In the genomic region with DNA sequence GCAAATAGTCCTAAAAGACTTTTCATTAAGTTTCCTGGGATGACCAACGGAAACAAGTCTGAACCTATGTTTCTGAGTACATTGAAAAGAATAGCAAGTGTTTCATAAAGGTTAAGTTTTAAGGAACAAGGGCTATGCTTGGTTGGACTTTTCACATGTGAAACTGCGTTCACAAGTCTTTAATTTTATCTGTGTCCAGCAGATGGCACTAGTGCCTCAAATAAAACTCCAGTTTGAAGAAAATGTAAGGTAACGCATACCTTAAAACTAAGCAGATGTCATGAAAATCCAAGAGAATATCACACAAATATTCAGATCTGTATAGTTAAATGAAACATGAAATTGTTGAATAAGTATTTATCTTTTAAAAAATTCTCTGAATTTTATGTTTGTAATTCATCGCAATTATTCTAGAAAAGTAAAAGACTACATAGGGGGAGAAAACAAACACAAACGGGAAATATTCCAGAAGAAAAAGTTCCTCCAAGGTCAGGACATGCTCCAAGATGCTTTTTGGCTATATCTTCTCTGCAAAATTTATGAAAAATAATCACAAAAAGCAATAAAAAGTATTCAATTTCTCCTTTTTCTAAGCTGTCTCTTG, we compare ENCODE assay signal across 8 cellular contexts.
DNase-seq lines count a peak whose midpoint lies in the region; ATAC-seq and TF ChIP-seq lines count a peak whose summit lies in the region.

No MANE protein-coding gene starts in this region.

- peak; percentile 76 for TF ChIP-seq RAD21 in Ishikawa (IDR thresholded peaks at IDR 0.05; ENCODE audit: low read depth)

- H3K27me3 ChIP-seq in endodermal cell (ENCODE audit: control insufficient read depth, insufficient read depth, low read length, poor library complexity, severe bottlenecking), result no peaks in the 10 kb centered on the region

- H3K4me3 Mint-ChIP-seq in endodermal cell, result no peak overlapping the region
- H3K4me3 Mint-ChIP-seq in naive thymus-derived CD8-positive, alpha-beta T cell, result no peak overlapping the region

- WGBS in endodermal cell (ENCODE audit: insufficient coverage in 1 of 2, insufficient read length in 1 of 2), 2 experiments, result 33 to 48% methylated on average over 3 to 5 of the region's 5 CpGs

- no peaks in the 10 kb centered on the region for H3K9me3 ChIP-seq in endodermal cell (ENCODE audit: control insufficient read depth, low read length)

- POLR2A ChIA-PET in naive thymus-derived CD8-positive, alpha-beta T cell (lab: Charles Lee), result no interaction called here

- H3K27ac Mint-ChIP-seq in endodermal cell, result no peak overlapping the region
- no peak overlapping the region for H3K27ac Mint-ChIP-seq in naive thymus-derived CD8-positive, alpha-beta T cell

- H3K36me3 ChIP-seq in endodermal cell (ENCODE audit: control insufficient read depth, insufficient read depth, low read length), result no peaks in the 10 kb centered on the region

- H3K9me3 Mint-ChIP-seq in endodermal cell, result no peaks in the 10 kb centered on the region
- H3K9me3 Mint-ChIP-seq in naive thymus-derived CD8-positive, alpha-beta T cell, result no peaks in the 10 kb centered on the region

- peak; percentile 84 for ATAC-seq in GM21367 (IDR thresholded peaks at IDR 0.05; ENCODE audit: unreplicated experiment)
- peak; percentile 30 to 65 for ATAC-seq in naive thymus-derived CD8-positive, alpha-beta T cell

- no peaks in the 10 kb centered on the region for H3K36me3 Mint-ChIP-seq in endodermal cell (ENCODE audit: low read depth)
- H3K36me3 Mint-ChIP-seq in naive thymus-derived CD8-positive, alpha-beta T cell, result no peaks in the 10 kb centered on the region

- no peak overlapping the region for H3K27ac ChIP-seq in endodermal cell (ENCODE audit: low read depth, low read length)

- H3K4me3 ChIP-seq in endodermal cell (ENCODE audit: low read length), result no peak overlapping the region

- H3K4me1 ChIP-seq in endodermal cell (ENCODE audit: control insufficient read depth, insufficient read depth, low read length), result no peaks in the 10 kb centered on the region

- no peak overlapping the region for H3K9ac ChIP-seq in endodermal cell (ENCODE audit: extremely low read depth, low read length, poor library complexity, severe bottlenecking)

- TF ChIP-seq EP300 in Ishikawa (IDR thresholded peaks at IDR 0.05; ENCODE audit: borderline replicate concordance), result no peak

- DNase-seq in activated gamma-delta T cell treated with Interleukin-2 at 50 U/mL for 16 hours (peak; percentile 15), activated gamma-delta T cell (lab: John Stamatoyannopoulos, UW) (no peak), RPMI8226 (peak; percentile 57), endodermal cell (no peak)
- DNase-seq in naive thymus-derived CD8-positive, alpha-beta T cell, result peak in 8 of 10 donors; percentile 2 to 66 (median 52)
- DNase-seq in effector CD8-positive, alpha-beta T cell (lab: John Stamatoyannopoulos, UW), result no peak

- H3K4me1 Mint-ChIP-seq in endodermal cell, result no peaks in the 10 kb centered on the region
- H3K4me1 Mint-ChIP-seq in naive thymus-derived CD8-positive, alpha-beta T cell, result no peaks in the 10 kb centered on the region

- peak; percentile 84 for TF ChIP-seq CTCF in endodermal cell (conservative IDR thresholded peaks at IDR 0.05)

- H3K27me3 Mint-ChIP-seq in endodermal cell (ENCODE audit: insufficient read depth), result no peaks in the 10 kb centered on the region
- peaks cover 0 to 3% (median 1%) of the 10 kb centered on the region in 5 donors for H3K27me3 Mint-ChIP-seq in naive thymus-derived CD8-positive, alpha-beta T cell

TF ChIP-seq in Ishikawa, 13 proteins besides CTCF, POLR2A, EP300 and RAD21:
- TF ChIP-seq, protein P1, sequence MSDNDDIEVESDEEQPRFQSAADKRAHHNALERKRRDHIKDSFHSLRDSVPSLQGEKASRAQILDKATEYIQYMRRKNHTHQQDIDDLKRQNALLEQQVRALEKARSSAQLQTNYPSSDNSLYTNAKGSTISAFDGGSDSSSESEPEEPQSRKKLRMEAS (IDR thresholded peaks at IDR 0.05), result no peak
- no peak for TF ChIP-seq TAF1 (IDR thresholded peaks at IDR 0.05; ENCODE audit: low read depth)
- no peak for TF ChIP-seq ZBTB7A (IDR thresholded peaks at IDR 0.05; ENCODE audit: low read depth)
- TF ChIP-seq TEAD4 (IDR thresholded peaks at IDR 0.05), result no peak
- TF ChIP-seq NFIC (IDR thresholded peaks at IDR 0.05), result no peak
- TF ChIP-seq, protein P2, sequence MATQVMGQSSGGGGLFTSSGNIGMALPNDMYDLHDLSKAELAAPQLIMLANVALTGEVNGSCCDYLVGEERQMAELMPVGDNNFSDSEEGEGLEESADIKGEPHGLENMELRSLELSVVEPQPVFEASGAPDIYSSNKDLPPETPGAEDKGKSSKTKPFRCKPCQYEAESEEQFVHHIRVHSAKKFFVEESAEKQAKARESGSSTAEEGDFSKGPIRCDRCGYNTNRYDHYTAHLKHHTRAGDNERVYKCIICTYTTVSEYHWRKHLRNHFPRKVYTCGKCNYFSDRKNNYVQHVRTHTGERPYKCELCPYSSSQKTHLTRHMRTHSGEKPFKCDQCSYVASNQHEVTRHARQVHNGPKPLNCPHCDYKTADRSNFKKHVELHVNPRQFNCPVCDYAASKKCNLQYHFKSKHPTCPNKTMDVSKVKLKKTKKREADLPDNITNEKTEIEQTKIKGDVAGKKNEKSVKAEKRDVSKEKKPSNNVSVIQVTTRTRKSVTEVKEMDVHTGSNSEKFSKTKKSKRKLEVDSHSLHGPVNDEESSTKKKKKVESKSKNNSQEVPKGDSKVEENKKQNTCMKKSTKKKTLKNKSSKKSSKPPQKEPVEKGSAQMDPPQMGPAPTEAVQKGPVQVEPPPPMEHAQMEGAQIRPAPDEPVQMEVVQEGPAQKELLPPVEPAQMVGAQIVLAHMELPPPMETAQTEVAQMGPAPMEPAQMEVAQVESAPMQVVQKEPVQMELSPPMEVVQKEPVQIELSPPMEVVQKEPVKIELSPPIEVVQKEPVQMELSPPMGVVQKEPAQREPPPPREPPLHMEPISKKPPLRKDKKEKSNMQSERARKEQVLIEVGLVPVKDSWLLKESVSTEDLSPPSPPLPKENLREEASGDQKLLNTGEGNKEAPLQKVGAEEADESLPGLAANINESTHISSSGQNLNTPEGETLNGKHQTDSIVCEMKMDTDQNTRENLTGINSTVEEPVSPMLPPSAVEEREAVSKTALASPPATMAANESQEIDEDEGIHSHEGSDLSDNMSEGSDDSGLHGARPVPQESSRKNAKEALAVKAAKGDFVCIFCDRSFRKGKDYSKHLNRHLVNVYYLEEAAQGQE (IDR thresholded peaks at IDR 0.05; ENCODE audit: low read depth), result no peak
- TF ChIP-seq YY1 (IDR thresholded peaks at IDR 0.05; ENCODE audit: low read depth), result no peak
- no peak for TF ChIP-seq CEBPB (IDR thresholded peaks at IDR 0.05)
- TF ChIP-seq EGR1 (IDR thresholded peaks at IDR 0.05), result no peak
- TF ChIP-seq FOXM1 (IDR thresholded peaks at IDR 0.05; ENCODE audit: borderline replicate concordance, low read depth), result no peak
- TF ChIP-seq, protein P3, sequence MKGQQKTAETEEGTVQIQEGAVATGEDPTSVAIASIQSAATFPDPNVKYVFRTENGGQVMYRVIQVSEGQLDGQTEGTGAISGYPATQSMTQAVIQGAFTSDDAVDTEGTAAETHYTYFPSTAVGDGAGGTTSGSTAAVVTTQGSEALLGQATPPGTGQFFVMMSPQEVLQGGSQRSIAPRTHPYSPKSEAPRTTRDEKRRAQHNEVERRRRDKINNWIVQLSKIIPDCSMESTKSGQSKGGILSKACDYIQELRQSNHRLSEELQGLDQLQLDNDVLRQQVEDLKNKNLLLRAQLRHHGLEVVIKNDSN (IDR thresholded peaks at IDR 0.05), result no peak
- no peak for TF ChIP-seq CREB1 (IDR thresholded peaks at IDR 0.05; ENCODE audit: low read depth)
- no peak for TF ChIP-seq TCF12 (IDR thresholded peaks at IDR 0.05; ENCODE audit: low read depth)

Comparison
In these comparisons a context has a peak if more than half of its experiments do, and no peak if none do; other contexts are left out.
1. DNase-seq: peak in activated gamma-delta T cell treated with Interleukin-2 at 50 U/mL for 16 hours (single experiment), RPMI8226 (single experiment) and naive thymus-derived CD8-positive, alpha-beta T cell (8 of 10); none in activated gamma-delta T cell (single experiment), endodermal cell (single experiment) and effector CD8-positive, alpha-beta T cell (single experiment).